In the genomic region with DNA sequence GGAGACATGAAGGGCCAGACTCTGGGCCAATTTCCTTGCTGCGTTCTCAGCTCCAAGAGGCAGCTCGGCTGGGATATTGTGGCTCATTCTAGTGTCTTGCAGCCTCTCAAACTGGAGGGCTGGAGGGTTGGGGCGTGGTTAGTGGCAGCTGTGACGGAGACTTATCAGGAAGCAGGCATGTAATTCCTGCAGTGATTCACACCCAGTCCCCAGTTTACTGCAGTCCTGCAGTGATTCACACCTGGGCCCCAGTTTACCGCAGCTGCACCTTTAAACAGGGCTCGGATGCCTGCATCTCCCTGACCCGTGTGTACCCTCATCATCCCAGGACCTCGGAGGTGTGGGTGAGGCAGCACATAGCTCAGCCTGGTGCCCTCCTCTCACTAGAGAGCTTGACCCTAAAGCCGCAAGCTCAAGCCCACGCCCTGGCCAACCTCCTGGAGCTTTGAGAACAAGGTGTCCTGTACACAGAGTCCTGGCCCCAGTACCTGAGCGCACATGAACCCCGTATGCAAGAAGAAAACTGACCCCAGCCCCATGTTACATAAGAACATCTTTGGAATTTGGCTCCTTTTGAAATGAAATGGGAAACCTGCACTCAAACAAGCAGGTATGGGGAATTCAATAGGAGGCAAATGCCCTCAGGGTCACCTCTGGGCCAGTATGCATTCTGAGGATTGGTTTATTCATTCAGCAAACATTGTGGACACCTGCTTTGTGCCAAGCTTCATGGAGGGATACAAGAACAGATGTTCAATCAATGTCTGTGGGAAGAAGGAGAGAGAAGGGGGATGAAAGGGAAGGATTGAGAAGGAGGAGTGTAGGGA, we compare ENCODE assay signal across 8 cellular contexts. TPM values are rescaled to one million over a fixed set of nuclear protein-coding genes. Genes with fewer than 3 reads are reported as not detected.
DNase-seq lines count a peak whose midpoint lies in the region; ATAC-seq and TF ChIP-seq lines count a peak whose summit lies in the region.

No MANE protein-coding gene starts in this region.

- H3K27ac ChIP-seq in naive thymus-derived CD4-positive, alpha-beta T cell (ENCODE audit: low read depth, low read length): no peak overlapping the region

- H3K4me1 Mint-ChIP-seq in activated naive CD8-positive, alpha-beta T cell treated with anti-CD3 and anti-CD28 coated beads, Interleukin-2, amount 50 U/mL, for 24 hours: peaks cover 84% of the 10 kb centered on the region
- peaks cover 56 to 79% (median 62%) of the 10 kb centered on the region in 7 donors for H3K4me1 Mint-ChIP-seq in naive thymus-derived CD4-positive, alpha-beta T cell
- H3K4me1 Mint-ChIP-seq in progenitor cell of endocrine pancreas (ENCODE audit: low read depth): peaks cover 3% of the 10 kb centered on the region

- intact Hi-C loops in naive thymus-derived CD4-positive, alpha-beta T cell (cut with micrococcal nuclease): loop anchor here in 1 of 2 donors (5.0 kb wide), 1 partner anchor 44 kb away; no protein-coding TSS in a partner anchor

- peaks cover 41 to 58% of the 10 kb centered on the region in 2 donors for H3K4me1 ChIP-seq in naive thymus-derived CD4-positive, alpha-beta T cell (ENCODE audit: control insufficient read depth in 2 of 2, insufficient read depth in 2 of 2, low read length in 2 of 2)

- peaks cover 2% of the 10 kb centered on the region for H3K27me3 Mint-ChIP-seq in activated naive CD8-positive, alpha-beta T cell treated with anti-CD3 and anti-CD28 coated beads, Interleukin-2, amount 50 U/mL, for 24 hours
- no peaks in the 10 kb centered on the region for H3K27me3 Mint-ChIP-seq in naive thymus-derived CD4-positive, alpha-beta T cell
- H3K27me3 Mint-ChIP-seq in progenitor cell of endocrine pancreas: peaks cover 8% of the 10 kb centered on the region

- DNase-seq in EH (ENCODE audit: low read depth): peak; percentile 7
- peak; percentile 85 for DNase-seq in NCI-H69 (lab: John Stamatoyannopoulos, UW)
- peak; percentile 29 for DNase-seq in activated naive CD8-positive, alpha-beta T cell treated with anti-CD3 and anti-CD28 coated beads, Interleukin-2, amount 50 U/mL, for 24 hours
- DNase-seq in naive thymus-derived CD4-positive, alpha-beta T cell: no peak
- DNase-seq in HuH-7.5 (ENCODE audit: low spot score): no peak
- no peak for DNase-seq in progenitor cell of endocrine pancreas (ENCODE audit: low spot score, unreplicated experiment)

- peak overlapping the region; percentile 83 for H3K27ac Mint-ChIP-seq in activated naive CD8-positive, alpha-beta T cell treated with anti-CD3 and anti-CD28 coated beads, Interleukin-2, amount 50 U/mL, for 24 hours
- peak overlapping the region in 6 of 9 donors; percentile 0 to 68 (median 65) for H3K27ac Mint-ChIP-seq in naive thymus-derived CD4-positive, alpha-beta T cell
- no peak overlapping the region for H3K27ac Mint-ChIP-seq in progenitor cell of endocrine pancreas

- CTCF ChIA-PET in naive thymus-derived CD4-positive, alpha-beta T cell (lab: Charles Lee): interaction anchor here (1.6 kb wide), 1 partner anchor 22 kb away, joined by 5 read pairs; no protein-coding TSS in a partner anchor

- H3K27me3 ChIP-seq in naive thymus-derived CD4-positive, alpha-beta T cell (ENCODE audit: control insufficient read depth in 2 of 2, insufficient read depth in 2 of 2, low read length in 2 of 2): no peaks in the 10 kb centered on the region

- no peak for TF ChIP-seq CTCF in progenitor cell of endocrine pancreas (IDR thresholded peaks at IDR 0.05; ENCODE audit: unreplicated experiment)

- peak overlapping the region; percentile 28 for H3K4me3 Mint-ChIP-seq in activated naive CD8-positive, alpha-beta T cell treated with anti-CD3 and anti-CD28 coated beads, Interleukin-2, amount 50 U/mL, for 24 hours
- H3K4me3 Mint-ChIP-seq in naive thymus-derived CD4-positive, alpha-beta T cell: peak overlapping the region in 5 of 10 donors; percentile 5 to 74 (median 26)
- no peak overlapping the region for H3K4me3 Mint-ChIP-seq in progenitor cell of endocrine pancreas (ENCODE audit: low read depth)

- POLR2A ChIA-PET in naive thymus-derived CD4-positive, alpha-beta T cell (lab: Charles Lee): interaction anchor here (0.6 to 1.0 kb wide), 3 partner anchors 15 to 66 kb away, joined by 3 to 6 read pairs (median 4); no protein-coding TSS in a partner anchor

- peaks cover 26% of the 10 kb centered on the region for H3K36me3 Mint-ChIP-seq in activated naive CD8-positive, alpha-beta T cell treated with anti-CD3 and anti-CD28 coated beads, Interleukin-2, amount 50 U/mL, for 24 hours (ENCODE audit: low read depth)
- H3K36me3 Mint-ChIP-seq in naive thymus-derived CD4-positive, alpha-beta T cell: peaks cover 3 to 27% (median 17%) of the 10 kb centered on the region in 5 donors
- no peaks in the 10 kb centered on the region for H3K36me3 Mint-ChIP-seq in progenitor cell of endocrine pancreas (ENCODE audit: insufficient read depth)

- no peak overlapping the region for H3K4me3 ChIP-seq in naive thymus-derived CD4-positive, alpha-beta T cell (ENCODE audit: low read length)

- H3K9me3 ChIP-seq in naive thymus-derived CD4-positive, alpha-beta T cell (ENCODE audit: control insufficient read depth in 2 of 3, low read length in 3 of 3): no peaks in the 10 kb centered on the region

- H3K36me3 ChIP-seq in naive thymus-derived CD4-positive, alpha-beta T cell (ENCODE audit: control insufficient read depth in 2 of 3, insufficient read depth in 3 of 3, low read length in 3 of 3): no peaks in the 10 kb centered on the region

- H3K9me3 Mint-ChIP-seq in activated naive CD8-positive, alpha-beta T cell treated with anti-CD3 and anti-CD28 coated beads, Interleukin-2, amount 50 U/mL, for 24 hours: no peaks in the 10 kb centered on the region
- peaks cover 0 to 2% (median 0%) of the 10 kb centered on the region in 11 donors for H3K9me3 Mint-ChIP-seq in naive thymus-derived CD4-positive, alpha-beta T cell
- no peaks in the 10 kb centered on the region for H3K9me3 Mint-ChIP-seq in progenitor cell of endocrine pancreas (ENCODE audit: low read depth)

- ATAC-seq in activated naive CD8-positive, alpha-beta T cell treated with anti-CD3 and anti-CD28 coated beads, Interleukin-2, amount 50 U/mL, for 24 hours: no peak
- no peak for ATAC-seq in naive thymus-derived CD4-positive, alpha-beta T cell
- no peak for ATAC-seq in HG02938 (IDR thresholded peaks at IDR 0.05; ENCODE audit: unreplicated experiment)
- no peak for ATAC-seq in HG02970 (IDR thresholded peaks at IDR 0.05; ENCODE audit: low FRiP score, unreplicated experiment)

RNA-seq across cellular contexts. Expression of gene FAM83D, which starts 55.3 kb away (rescaled TPM):
- 10 to 100 TPM in 1 of 5 experiments, 1 to 10 TPM in 4; 1.4 to 11.1 (median 1.8) TPM for total RNA-seq in naive thymus-derived CD4-positive, alpha-beta T cell
- polyA plus RNA-seq in naive thymus-derived CD4-positive, alpha-beta T cell: 1 to 10 TPM in 1 of 2 donors, under 1 TPM in 1; 0.82 to 2.0 TPM
- total RNA-seq in progenitor cell of endocrine pancreas: 12.6 and 13.8 TPM in 2 replicates

Comparison
In these comparisons a context has a peak if more than half of its experiments do, and no peak if none do; other contexts are left out.
1. DNase-seq: peak in EH (single experiment), NCI-H69 (single experiment) and activated naive CD8-positive, alpha-beta T cell treated with anti-CD3 and anti-CD28 coated beads, Interleukin-2, amount 50 U/mL, for 24 hours (single experiment); none in naive thymus-derived CD4-positive, alpha-beta T cell (0 of 9), HuH-7.5 (single experiment) and progenitor cell of endocrine pancreas (single experiment).